Comparison of ENCODE assay signal across 8 cellular contexts in genomic region chr2:241148239-241148638, GRCh38. TPM values are rescaled to one million over a fixed set of nuclear protein-coding genes. Genes with fewer than 3 reads are reported as not detected.
DNase-seq lines count a peak whose midpoint lies in the region; ATAC-seq, FAIRE-seq and TF ChIP-seq lines count a peak whose summit lies in the region.

No MANE protein-coding gene starts in this region.

- H3K4me1 Mint-ChIP-seq in Calu3 (ENCODE audit: low read depth, unreplicated experiment) (peaks cover 27% of the 10 kb centered on the region), astrocyte (ENCODE audit: low read depth, unreplicated experiment) (peaks cover 15% of the 10 kb centered on the region)
- H3K4me1 Mint-ChIP-seq in natural killer cell treated with Interleukin-12 subunit alpha and Interleukin-12 subunit beta and Interleukin-15 and Interleukin-18, amount 100 ng/mL, for 72 hours (ENCODE audit: low read depth in 2 of 2): peaks cover 33 to 34% of the 10 kb centered on the region in 2 donors

- WGBS in HUES64: 85% methylated on average over 4 of the region's 4 CpGs

- no peak for ATAC-seq in natural killer cell treated with Interleukin-12 subunit alpha and Interleukin-12 subunit beta and Interleukin-15 and Interleukin-18, amount 100 ng/mL, for 72 hours
- ATAC-seq in GM21786 (IDR thresholded peaks at IDR 0.05; ENCODE audit: unreplicated experiment): no peak

- H4K20me1 ChIP-seq in astrocyte (ENCODE audit: insufficient read depth, low read length): peaks cover 16% of the 10 kb centered on the region

- CTCF ChIA-PET in Calu3 (lab: Charles Lee): no interaction called here

- TSS peak; percentile 43 for BruUV-seq in Calu3 (replicated peaks; lab: Mats Ljungman, UMichigan)

- H3K4me2 ChIP-seq in astrocyte (ENCODE audit: low read length): peak overlapping the region; percentile 100

- no peaks in the 10 kb centered on the region for H3K9me3 Mint-ChIP-seq in Calu3 (ENCODE audit: low read depth, unreplicated experiment)
- no peaks in the 10 kb centered on the region for H3K9me3 Mint-ChIP-seq in astrocyte (ENCODE audit: unreplicated experiment)
- no peaks in the 10 kb centered on the region for H3K9me3 Mint-ChIP-seq in natural killer cell treated with Interleukin-12 subunit alpha and Interleukin-12 subunit beta and Interleukin-15 and Interleukin-18, amount 100 ng/mL, for 72 hours

- no peak overlapping the region for H3K27ac ChIP-seq in HUES64 (ENCODE audit: low read depth, low read length)
- no peak overlapping the region for H3K27ac ChIP-seq in astrocyte (ENCODE audit: low read depth, low read length)

- no peaks in the 10 kb centered on the region for H3K27me3 Mint-ChIP-seq in Calu3 (ENCODE audit: unreplicated experiment)
- H3K27me3 Mint-ChIP-seq in astrocyte (ENCODE audit: low read depth, unreplicated experiment): peaks cover 4% of the 10 kb centered on the region
- no peaks in the 10 kb centered on the region for H3K27me3 Mint-ChIP-seq in natural killer cell treated with Interleukin-12 subunit alpha and Interleukin-12 subunit beta and Interleukin-15 and Interleukin-18, amount 100 ng/mL, for 72 hours

- H3K79me2 ChIP-seq in astrocyte (ENCODE audit: insufficient read depth, low read length): peaks cover 23% of the 10 kb centered on the region

- peaks cover 11% of the 10 kb centered on the region; the same call in 1 of the 2 replicates for H3K4me1 ChIP-seq in HUES64 (ENCODE audit: insufficient read depth, low read length)
- peaks cover 17% of the 10 kb centered on the region for H3K4me1 ChIP-seq in astrocyte (ENCODE audit: insufficient read depth, low read length)

- DNase-seq in Calu3: no peak
- no peak for DNase-seq in astrocyte (ENCODE audit: low read depth)
- no peak for DNase-seq in natural killer cell treated with Interleukin-12 subunit alpha and Interleukin-12 subunit beta and Interleukin-15 and Interleukin-18, amount 100 ng/mL, for 72 hours (ENCODE audit: low spot score)
- DNase-seq in cerebellar nuclear complex (lab: John Stamatoyannopoulos, UW): no peak
- DNase-seq in iPS-NIHi7 (ENCODE audit: extremely low spot score): no peak
- no peak for DNase-seq in Ammon's horn (ENCODE audit: low spot score)

- peak overlapping the region; percentile 100 for H2AFZ ChIP-seq in astrocyte (ENCODE audit: low read depth, low read length)

- H3K4me3 Mint-ChIP-seq in Calu3 (ENCODE audit: low read depth, unreplicated experiment) (peak overlapping the region; percentile 86), astrocyte (ENCODE audit: unreplicated experiment) (peak overlapping the region; percentile 89)
- peak overlapping the region; percentile 92 for H3K4me3 Mint-ChIP-seq in natural killer cell treated with Interleukin-12 subunit alpha and Interleukin-12 subunit beta and Interleukin-15 and Interleukin-18, amount 100 ng/mL, for 72 hours

- H3K9ac ChIP-seq in HUES64 (ENCODE audit: low read depth, low read length) (peak overlapping the region; percentile 79; the same call in 1 of the 2 replicates), astrocyte (ENCODE audit: low read length) (peak overlapping the region; percentile 71)

- no peaks in the 10 kb centered on the region for H3K9me3 ChIP-seq in HUES64 (ENCODE audit: insufficient read depth, low read depth, low read length)
- H3K9me3 ChIP-seq in astrocyte (ENCODE audit: insufficient read depth, low read depth, low read length): no peaks in the 10 kb centered on the region

- H3K4me3 ChIP-seq in HUES64 (ENCODE audit: low read length) (peak overlapping the region; percentile 81), astrocyte (ENCODE audit: insufficient read depth, low read depth, low read length) (peak overlapping the region; percentile 80)

- H3K36me3 Mint-ChIP-seq in Calu3 (ENCODE audit: insufficient read depth, unreplicated experiment) (peaks cover 35% of the 10 kb centered on the region), astrocyte (ENCODE audit: low read depth, unreplicated experiment) (peaks cover 2% of the 10 kb centered on the region)
- peaks cover 4% of the 10 kb centered on the region for H3K36me3 Mint-ChIP-seq in natural killer cell treated with Interleukin-12 subunit alpha and Interleukin-12 subunit beta and Interleukin-15 and Interleukin-18, amount 100 ng/mL, for 72 hours

- H3K36me3 ChIP-seq in HUES64 (ENCODE audit: insufficient read depth, low read length): 0 out of 2 replicates have a peak, but pooled peaks cover 4% of the 10 kb centered on the region
- no peaks in the 10 kb centered on the region for H3K36me3 ChIP-seq in astrocyte (ENCODE audit: insufficient read depth, low read length)

- TF ChIP-seq CTCF in Calu3 (IDR thresholded peaks at IDR 0.05; ENCODE audit: unreplicated experiment): no peak
- TF ChIP-seq CTCF in astrocyte (IDR thresholded peaks at IDR 0.05; ENCODE audit: insufficient read depth, low read depth, low read length): no peak

- H3K27ac Mint-ChIP-seq in Calu3 (ENCODE audit: unreplicated experiment) (peak overlapping the region; percentile 49), astrocyte (ENCODE audit: unreplicated experiment) (peak overlapping the region; percentile 1)
- H3K27ac Mint-ChIP-seq in natural killer cell treated with Interleukin-12 subunit alpha and Interleukin-12 subunit beta and Interleukin-15 and Interleukin-18, amount 100 ng/mL, for 72 hours: peak overlapping the region; percentile 42 to 57

- H3K27me3 ChIP-seq in HUES64 (ENCODE audit: insufficient read depth, low read length) (peaks cover 8% of the 10 kb centered on the region; the same call in 1 of the 2 replicates), astrocyte (ENCODE audit: insufficient read depth, low read length) (no peaks in the 10 kb centered on the region)

- no peak for FAIRE-seq in astrocyte (lab: Jason Lieb, UNC)

- intact Hi-C loops in Calu3 (cut with micrococcal nuclease; ENCODE audit: unreplicated experiment): loop anchor here (5.0 kb wide), 1 partner anchor 46 kb away; the partner anchor contains the start of gene MTERF4

RNA-seq across cellular contexts. Expression of gene PASK, which starts 1.0 kb away (rescaled TPM):
- total RNA-seq in Calu3 (2022) (53.3 and 69.3 TPM in 2 replicates), astrocyte (4.2 and 8.0 TPM in 2 replicates)
- polyA plus RNA-seq in HUES64 (2013, experiment 1 of 2): 18.2 TPM
- 16.8 TPM for polyA plus RNA-seq in HUES64 (2013, experiment 2 of 2)
- total RNA-seq in natural killer cell treated with Interleukin-12 subunit alpha and Interleukin-12 subunit beta and Interleukin-15 and Interleukin-18, amount 100 ng/mL, for 72 hours: 10 to 100 TPM; 69.5 to 78.9 TPM

RNA-seq across cellular contexts. Expression of gene PPP1R7, which starts 2.0 kb away (rescaled TPM):
- total RNA-seq in Calu3 (2022): 65.4 and 65.5 TPM in 2 replicates
- polyA plus RNA-seq in HUES64 (2013, experiment 1 of 2): 67.6 TPM
- 65.9 TPM for polyA plus RNA-seq in HUES64 (2013, experiment 2 of 2)
- 51.4 and 53.4 TPM in 2 replicates for total RNA-seq in astrocyte
- total RNA-seq in natural killer cell treated with Interleukin-12 subunit alpha and Interleukin-12 subunit beta and Interleukin-15 and Interleukin-18, amount 100 ng/mL, for 72 hours: 100 to 1,000 TPM in 1 of 2 donors, 10 to 100 TPM in 1; 54.8 to 109 TPM

RNA-seq across cellular contexts. Expression of gene ANO7, which starts 40.2 kb away (rescaled TPM):
- total RNA-seq in Calu3 (2022) (7.7 and 8.0 TPM in 2 replicates), astrocyte (5.8 and 7.1 TPM in 2 replicates)
- 2.7 TPM for polyA plus RNA-seq in HUES64 (2013, experiment 1 of 2)
- 2.9 TPM for polyA plus RNA-seq in HUES64 (2013, experiment 2 of 2)
- 1 to 10 TPM; 2.8 to 7.1 TPM for total RNA-seq in natural killer cell treated with Interleukin-12 subunit alpha and Interleukin-12 subunit beta and Interleukin-15 and Interleukin-18, amount 100 ng/mL, for 72 hours

RNA-seq across cellular contexts. Expression of gene MTERF4, which starts 46.2 kb away (rescaled TPM):
- total RNA-seq in Calu3 (2022): 30.8 and 33.6 TPM in 2 replicates
- 26.6 TPM for polyA plus RNA-seq in HUES64 (2013, experiment 1 of 2)
- polyA plus RNA-seq in HUES64 (2013, experiment 2 of 2): 24.3 TPM
- total RNA-seq in astrocyte: 23.6 and 26.3 TPM in 2 replicates
- total RNA-seq in natural killer cell treated with Interleukin-12 subunit alpha and Interleukin-12 subunit beta and Interleukin-15 and Interleukin-18, amount 100 ng/mL, for 72 hours: 10 to 100 TPM; 38.1 to 40.5 TPM
